Comparison of ENCODE assay signal across 20 cellular contexts in the genomic region with DNA sequence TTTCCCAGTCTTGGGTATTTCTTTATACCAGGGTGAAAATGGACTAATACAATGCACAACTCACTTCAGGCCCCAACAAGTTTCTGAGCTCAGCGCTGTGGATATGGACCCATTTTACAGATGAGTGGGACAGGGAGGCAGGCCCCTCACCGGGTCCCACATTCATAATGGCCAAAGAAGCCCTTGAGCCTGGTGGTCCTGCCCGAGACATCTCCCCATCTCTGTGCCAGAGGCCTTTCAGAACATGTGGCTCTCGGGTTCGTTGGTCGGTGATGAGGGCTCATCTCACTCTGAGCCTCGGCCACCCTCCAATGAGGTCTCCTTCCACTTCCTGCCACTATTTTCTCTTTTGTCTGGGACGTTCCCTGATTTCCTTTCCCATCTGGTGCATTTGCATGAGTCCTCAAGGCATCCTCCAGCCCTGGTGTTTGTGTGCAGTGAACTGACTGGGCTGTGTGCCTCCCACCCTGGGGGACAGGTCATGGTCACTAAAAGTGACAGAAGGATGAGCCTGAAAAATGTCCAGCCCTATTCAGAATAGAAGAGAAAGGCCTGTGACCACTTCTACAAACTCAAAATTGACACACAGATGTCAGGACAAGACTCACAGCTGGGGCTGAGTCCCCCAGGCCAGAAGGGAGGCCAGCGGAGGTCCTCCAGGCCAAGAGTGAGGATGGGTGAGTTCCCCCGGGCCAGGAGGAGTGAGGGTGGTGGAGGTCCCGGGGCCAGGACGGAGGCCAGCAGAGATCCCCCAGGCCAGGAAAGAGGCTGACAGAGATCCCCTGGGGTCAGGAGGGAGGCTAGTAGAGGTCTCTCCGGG.
"Had no signal": no experiment of that assay in that cellular context is flagged by ENCODE, and none has a peak within 500 bp of the region (broad histone marks: within the 10 kb centered on the region; RNA-seq: fewer than 3 reads in every experiment).

No MANE protein-coding gene starts in this region.

- H3K9me3 ChIP-seq: uterus had no signal

- H3K4me3 ChIP-seq: gastroesophageal sphincter, mucosa of descending colon, spleen, tibial artery, uterus had no signal

- H3K36me3 ChIP-seq: gastroesophageal sphincter, spleen, tibial artery, uterus had no signal

- ATAC-seq: activated CD8-positive, alpha-beta T cell treated with anti-CD3 and anti-CD28 coated beads for 36 hours; gastroesophageal sphincter; left lobe of liver; mucosa of descending colon; sciatic nerve; WTC11 had no signal

- H3K27me3 ChIP-seq: gastroesophageal sphincter, spleen, tibial artery, uterus had no signal

- DNase-seq: activated CD4-positive, alpha-beta T cell treated with anti-CD3 and anti-CD28 coated beads for 4 hours; activated CD8-positive, alpha-beta memory T cell treated with anti-CD3 and anti-CD28 coated beads, Interleukin-2, amount 50 U/mL, for 4 hours; activated CD8-positive, alpha-beta T cell treated with anti-CD3 and anti-CD28 coated beads for 36 hours; activated naive CD4-positive, alpha-beta T cell treated with anti-CD3 and anti-CD28 coated beads, Interleukin-2, amount 50 U/mL, for 16 hours; cerebellar nuclear complex; dermis blood vessel endothelial cell; erythroblast; mammary epithelial cell; mucosa of descending colon; spleen; SW 1271; tibial artery; uterus had no signal

- H3K27me3 Mint-ChIP-seq: activated CD8-positive, alpha-beta T cell treated with anti-CD3 and anti-CD28 coated beads for 36 hours; brain had no signal

- H3K27ac Mint-ChIP-seq: activated CD8-positive, alpha-beta T cell treated with anti-CD3 and anti-CD28 coated beads for 36 hours; endodermal cell; nephron; WTC11 had no signal

- H3K4me3 Mint-ChIP-seq: activated CD8-positive, alpha-beta T cell treated with anti-CD3 and anti-CD28 coated beads for 36 hours; brain; endodermal cell; nephron; WTC11 had no signal

- H3K4me1 ChIP-seq: gastroesophageal sphincter, tibial artery, uterus had no signal

- H3K27ac ChIP-seq: gastroesophageal sphincter, spleen, tibial artery, uterus had no signal
